In the genomic region with DNA sequence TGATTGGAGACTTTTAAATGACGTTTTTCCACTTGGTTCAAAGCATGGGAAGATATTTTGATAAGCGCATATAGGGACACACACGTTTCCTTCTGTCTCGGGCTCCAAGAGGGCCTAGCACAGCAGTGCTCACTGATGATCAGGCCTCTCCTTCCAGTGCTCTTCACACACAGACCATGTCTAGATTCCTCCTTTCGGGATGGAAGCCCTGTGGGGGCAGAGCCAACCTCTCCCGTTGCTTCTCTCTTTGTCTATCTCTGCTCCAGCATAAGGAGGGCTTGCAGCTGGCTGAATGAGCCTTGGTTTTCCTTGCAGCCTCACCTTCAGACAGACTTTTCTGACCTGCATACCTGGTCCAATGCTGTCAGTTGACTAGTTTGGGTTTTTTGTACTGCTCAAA, we compare ENCODE assay signal across 1 cellular context.
TF ChIP-seq lines count a peak whose summit lies in the region.

No MANE protein-coding gene starts in this region.

TF ChIP-seq in HCT116, 20 proteins besides CTCF, POLR2A, EP300 and RAD21:
- no peak for TF ChIP-seq CBX3 (IDR thresholded peaks at IDR 0.05; ENCODE audit: low read depth)
- no peak for TF ChIP-seq EZH2 (IDR thresholded peaks at IDR 0.05)
